8 cellular contexts compared by ENCODE assay signal in genomic region chr9:126965541-126966428, GRCh38. TPM values are rescaled to one million over a fixed set of nuclear protein-coding genes. Genes with fewer than 3 reads are reported as not detected.
DNase-seq lines count a peak whose midpoint lies in the region; ATAC-seq and TF ChIP-seq lines count a peak whose summit lies in the region.

No MANE protein-coding gene starts in this region.

- H3K4me3 ChIP-seq in effector memory CD4-positive, alpha-beta T cell (ENCODE audit: insufficient read depth, low read depth, low read length, poor library complexity, severe bottlenecking): no peak overlapping the region
- H3K4me3 ChIP-seq in suprapubic skin: no peak overlapping the region

- DNase-seq in NCI-H510A treated with DMSO at 0.1 percent for 48 hours (lab: John Stamatoyannopoulos, UW) (peak; percentile 22), NCI-H510A (lab: John Stamatoyannopoulos, UW) (no peak), NCI-H2171 (lab: John Stamatoyannopoulos, UW) (peak; percentile 21), medulla oblongata (ENCODE audit: extremely low spot score) (peak; percentile 73), suprapubic skin (ENCODE audit: low spot score in 2 of 2) (no peak)
- peak; percentile 30 to 44 for DNase-seq in activated CD4-positive, alpha-beta T cell treated with anti-CD3 and anti-CD28 coated beads for 4 hours
- DNase-seq in effector memory CD4-positive, alpha-beta T cell: peak in 2 of 3 donors; percentile 9 to 18

- H3K27ac ChIP-seq in effector memory CD4-positive, alpha-beta T cell (ENCODE audit: insufficient read depth, low read length, poor library complexity, severe bottlenecking): no peak overlapping the region
- H3K27ac ChIP-seq in suprapubic skin: no peak overlapping the region

- 68% methylated on average over 12 of the region's 12 CpGs for WGBS in suprapubic skin

- no peaks in the 10 kb centered on the region for H3K9me3 ChIP-seq in effector memory CD4-positive, alpha-beta T cell (ENCODE audit: control insufficient read depth, low read length)
- H3K9me3 ChIP-seq in suprapubic skin: no peaks in the 10 kb centered on the region

- H3K4me1 ChIP-seq in effector memory CD4-positive, alpha-beta T cell (ENCODE audit: control insufficient read depth, insufficient read depth, low read length, poor library complexity, severe bottlenecking): no peaks in the 10 kb centered on the region
- peaks cover 2% of the 10 kb centered on the region for H3K4me1 ChIP-seq in suprapubic skin

- ATAC-seq in HG02763 (IDR thresholded peaks at IDR 0.05; ENCODE audit: unreplicated experiment): no peak

- H3K36me3 ChIP-seq in effector memory CD4-positive, alpha-beta T cell (ENCODE audit: control insufficient read depth, insufficient read depth, low read length): no peaks in the 10 kb centered on the region
- no peaks in the 10 kb centered on the region for H3K36me3 ChIP-seq in suprapubic skin

- no peak for TF ChIP-seq POLR2A in suprapubic skin (IDR thresholded peaks at IDR 0.05)

- H3K27me3 ChIP-seq in effector memory CD4-positive, alpha-beta T cell (replicated peaks; ENCODE audit: control insufficient read depth, insufficient read depth, low read length, poor library complexity, severe bottlenecking): no peaks in the 10 kb centered on the region
- no peaks in the 10 kb centered on the region for H3K27me3 ChIP-seq in suprapubic skin

- TF ChIP-seq EP300 in suprapubic skin (IDR thresholded peaks at IDR 0.05): no peak

- peak; percentile 23 to 65 for TF ChIP-seq CTCF in suprapubic skin (IDR thresholded peaks at IDR 0.05)

RNA-seq across cellular contexts. Expression of gene RALGPS1, which starts 51.2 kb away (rescaled TPM):
- total RNA-seq in suprapubic skin: 10 to 100 TPM; 14.8 to 86.7 (median 21.4) TPM

Comparison
In these comparisons a context has a peak if more than half of its experiments do, and no peak if none do; other contexts are left out.
1. DNase-seq: peak in NCI-H510A treated with DMSO at 0.1 percent for 48 hours (single experiment), NCI-H2171 (single experiment), activated CD4-positive, alpha-beta T cell treated with anti-CD3 and anti-CD28 coated beads for 4 hours (2 of 2), effector memory CD4-positive, alpha-beta T cell (2 of 3) and medulla oblongata (single experiment); none in NCI-H510A (single experiment) and suprapubic skin (0 of 2).